In genomic region chr14:29144598-29144997, GRCh38 we compare ENCODE assay signal across 20 cellular contexts.
DNase-seq lines count a peak whose midpoint lies in the region; ATAC-seq, FAIRE-seq and TF ChIP-seq lines count a peak whose summit lies in the region.
"Had no signal": no experiment of that assay in that cellular context is flagged by ENCODE, and none has a peak within 500 bp of the region (broad histone marks: within the 10 kb centered on the region; RNA-seq: fewer than 3 reads in every experiment).

No MANE protein-coding gene starts in this region.

- intact Hi-C loops in endothelial cell of umbilical vein (cut with micrococcal nuclease) = no loop called here

- FAIRE-seq in endothelial cell of umbilical vein (lab: Jason Lieb, UNC) = no peak
- FAIRE-seq: GM12878, islet of Langerhans had no signal

- ATAC-seq in HG03439 (IDR thresholded peaks at IDR 0.05; ENCODE audit: unreplicated experiment) = no peak
- no peak for ATAC-seq in GM19455 (IDR thresholded peaks at IDR 0.05; ENCODE audit: unreplicated experiment)
- ATAC-seq: GM12878, Right ventricle myocardium inferior had no signal

- H4K20me1 ChIP-seq in endothelial cell of umbilical vein (replicated peaks; ENCODE audit: control insufficient read depth, extremely low read depth, insufficient read depth, low read length) (no peaks in the 10 kb centered on the region), osteoblast (ENCODE audit: insufficient read depth, low read length) (no peaks in the 10 kb centered on the region)

- no peaks in the 10 kb centered on the region for H3K79me2 ChIP-seq in endothelial cell of umbilical vein (ENCODE audit: control insufficient read depth, insufficient read depth, low read length)
- no peaks in the 10 kb centered on the region for H3K79me2 ChIP-seq in osteoblast (ENCODE audit: insufficient read depth, low read length)

- TF ChIP-seq POLR2A in endothelial cell of umbilical vein (IDR thresholded peaks at IDR 0.05; ENCODE audit: low read depth, low read length) = no peak

- no peaks in the 10 kb centered on the region for H3K9me3 ChIP-seq in endothelial cell of umbilical vein (replicated peaks; ENCODE audit: control insufficient read depth, insufficient read depth, low read length)
- no peaks in the 10 kb centered on the region for H3K9me3 ChIP-seq in osteoblast (ENCODE audit: low read depth, low read length)

- no peak overlapping the region for H3K27ac ChIP-seq in endothelial cell of umbilical vein (ENCODE audit: insufficient read depth, low read depth, low read length)
- H3K27ac ChIP-seq in osteoblast (ENCODE audit: low read depth, low read length) = peak overlapping the region; percentile 26
- H3K27ac ChIP-seq: C4-2B had no signal

- H3K9me1 ChIP-seq in endothelial cell of umbilical vein (replicated peaks; ENCODE audit: control insufficient read depth, extremely low read depth, insufficient read depth, low read length) = no peaks in the 10 kb centered on the region

- H3K4me3 ChIP-seq in BJ (ENCODE audit: low read depth, low read length) (no peak overlapping the region), endothelial cell of umbilical vein (replicated peaks in 1 of 3; ENCODE audit: insufficient read depth in 1 of 3, low read depth in 1 of 3, low read length in 3 of 3) (no peak overlapping the region), osteoblast (ENCODE audit: insufficient read depth, low read length) (no peak overlapping the region)
- H3K4me3 ChIP-seq: GM12878 had no signal

- dilution Hi-C loops in endothelial cell of umbilical vein (cut with MboI; ENCODE audit: extremely low pct_ligation_motif_present, low sequenced_read_pairs) = no loop called here

- POLR2A ChIA-PET in BJ (lab: Charles Lee) = interaction anchor here (0.6 kb wide), 2 partner anchors 119 to 216 kb away, joined by 3 to 8 read pairs; no protein-coding TSS in a partner anchor
- POLR2A ChIA-PET in endothelial cell of umbilical vein (lab: Charles Lee) = no interaction called here

- TF ChIP-seq CTCF in BJ (IDR thresholded peaks at IDR 0.05; ENCODE audit: insufficient read depth, low read depth, low read length) (no peak), endothelial cell of umbilical vein (IDR thresholded peaks at IDR 0.05; ENCODE audit: extremely low read depth in 1 of 2, insufficient read depth in 1 of 2, low read depth in 1 of 2, low read length in 2 of 2) (no peak), osteoblast (IDR thresholded peaks at IDR 0.05; ENCODE audit: extremely low read depth, low read depth, low read length) (no peak)

- DNase-seq in BJ (ENCODE audit: low read depth) (peak; percentile 99), NCI-H446 treated with DMSO at 0.1 percent for 48 hours (lab: John Stamatoyannopoulos, UW) (peak; percentile 66), endothelial cell of umbilical vein (ENCODE audit: low read depth, low spot score) (no peak), osteoblast (ENCODE audit: insufficient read length, low spot score, missing footprints) (peak; percentile 69), amygdala (lab: John Stamatoyannopoulos, UW) (no peak), NCI-H1694 treated with DMSO at 0.1 percent for 48 hours (lab: John Stamatoyannopoulos, UW) (no peak)
- DNase-seq: activated CD4-positive, alpha-beta T cell treated with anti-CD3 and anti-CD28 coated beads for 4 hours; activated naive CD8-positive, alpha-beta T cell treated with anti-CD3 and anti-CD28 coated beads, Interleukin-2, amount 10 ng/mL, durations not matched to agents 7 days and 5 days; activated T-cell treated with anti-CD3 and anti-CD28 coated beads, Interleukin-2, amount 50 U/mL, for 1 hour; DMS79; mesendoderm; NCI-H187; NCI-H774; substantia nigra had no signal

- CTCF ChIA-PET in BJ (lab: Yijun Ruan, JAX) = interaction anchor here (0.8 kb wide), 1 partner anchor 14 kb away, joined by 3 read pairs; no protein-coding TSS in a partner anchor
- CTCF ChIA-PET in endothelial cell of umbilical vein (lab: Charles Lee) = interaction anchor here (0.9 kb wide), 1 partner anchor 8 kb away, joined by 3 read pairs; no protein-coding TSS in a partner anchor

- H3K9ac ChIP-seq in endothelial cell of umbilical vein (replicated peaks; ENCODE audit: extremely low read depth, insufficient read depth, low read length) = no peak overlapping the region

- no peak overlapping the region for H2AFZ ChIP-seq in endothelial cell of umbilical vein (ENCODE audit: low read depth, low read length)
- no peak overlapping the region for H2AFZ ChIP-seq in osteoblast (ENCODE audit: low read length)

- no peak overlapping the region for H3K4me2 ChIP-seq in endothelial cell of umbilical vein (ENCODE audit: insufficient read depth, low read length)
- peak overlapping the region; percentile 4 for H3K4me2 ChIP-seq in osteoblast (ENCODE audit: insufficient read depth, low read length)

- H3K4me1 ChIP-seq in endothelial cell of umbilical vein (ENCODE audit: control insufficient read depth, extremely low read depth, insufficient read depth, low read length) = no peaks in the 10 kb centered on the region
- H3K4me1 ChIP-seq in osteoblast (ENCODE audit: insufficient read depth, low read length) = peaks cover 12% of the 10 kb centered on the region

- H3K27me3 ChIP-seq in BJ (ENCODE audit: control insufficient read depth, insufficient read depth, low read length) (no peaks in the 10 kb centered on the region), endothelial cell of umbilical vein (ENCODE audit: control insufficient read depth in 2 of 2, insufficient read depth in 2 of 2, low read length in 2 of 2) (no peaks in the 10 kb centered on the region), osteoblast (ENCODE audit: insufficient read depth, low read length) (no peaks in the 10 kb centered on the region)

- BruUV-seq in endothelial cell of umbilical vein (replicated peaks; lab: Mats Ljungman, UMichigan) = no TSS peak

- H3K36me3 ChIP-seq in BJ (ENCODE audit: control insufficient read depth, insufficient read depth, low read length) = no peaks in the 10 kb centered on the region
- no peaks in the 10 kb centered on the region for H3K36me3 ChIP-seq in endothelial cell of umbilical vein (ENCODE audit: control insufficient read depth in 2 of 2, extremely low read depth in 1 of 2, insufficient read depth in 2 of 2, low read length in 2 of 2)
- no peaks in the 10 kb centered on the region for H3K36me3 ChIP-seq in osteoblast (ENCODE audit: insufficient read depth, low read length)

TF ChIP-seq in endothelial cell of umbilical vein, 7 proteins besides CTCF, POLR2A, EP300 and RAD21:
- TF ChIP-seq FOS (IDR thresholded peaks at IDR 0.05; ENCODE audit: borderline replicate concordance, insufficient read depth, low read length) (peak; percentile 22), GATA2 (IDR thresholded peaks at IDR 0.05; ENCODE audit: insufficient read depth, insufficient read length, low read depth, low read length) (no peak)

Comparison
In these comparisons a context has a peak if more than half of its experiments do, and no peak if none do; other contexts are left out.
1. DNase-seq: peak in BJ (single experiment), NCI-H446 treated with DMSO at 0.1 percent for 48 hours (single experiment) and osteoblast (single experiment); none in endothelial cell of umbilical vein (single experiment), amygdala (0 of 56) and NCI-H1694 treated with DMSO at 0.1 percent for 48 hours (single experiment).